Comparison of ENCODE assay signal across 11 cellular contexts in genomic region chr17:63917206-63917605, GRCh38. TPM values are rescaled to one million over a fixed set of nuclear protein-coding genes. Genes with fewer than 3 reads are reported as not detected.
DNase-seq lines count a peak whose midpoint lies in the region; ATAC-seq and TF ChIP-seq lines count a peak whose summit lies in the region.
"Not testable (repeated sequence)": the region's sequence is repeated elsewhere in the genome, so short reads cannot be mapped to it uniquely, and the experiment has no call there.
"Had no signal": no experiment of that assay in that cellular context is flagged by ENCODE, and none has a peak within 500 bp of the region (broad histone marks: within the 10 kb centered on the region; RNA-seq: fewer than 3 reads in every experiment).

No MANE protein-coding gene starts in this region.

- DNase-seq in H7, result peak; percentile 1
- DNase-seq in activated effector memory CD4-positive, alpha-beta T cell treated with anti-CD3 and anti-CD28 coated beads, Interleukin-2, amount 50 U/mL, for 16 hours, result peak; percentile 10
- peak; percentile 35 for DNase-seq in cardiac septum (ENCODE audit: low spot score)
- DNase-seq in neural progenitor cell (ENCODE audit: low spot score), result not testable (repeated sequence)

- H3K36me3 Mint-ChIP-seq in neural progenitor cell; stimulated activated memory B cell treated with anti-CD40 and anti-IgM and Interleukin-4, amounts not matched to agents 10 μg/mL and 1 μg/mL and 100 μg/mL, for 72 hours: not testable (repeated sequence)

- H3K36me3 ChIP-seq in H7 (replicated peaks; ENCODE audit: control insufficient read depth, insufficient read depth, low read length); neural progenitor cell: not testable (repeated sequence)

- intact Hi-C loops in cardiac septum (cut with DNase I), result loop anchor here (5.0 kb wide), 1 partner anchor 215 kb away; the partner anchor contains the start of gene ERN1

- H3K4me3 ChIP-seq in H7 (ENCODE audit: insufficient read depth, low read depth, low read length); neural progenitor cell: not testable (repeated sequence)

- TF ChIP-seq CTCF in neural progenitor cell (IDR thresholded peaks at IDR 0.05), result not testable (repeated sequence)

- H3K9me3 ChIP-seq in neural progenitor cell (ENCODE audit: low read depth), result not testable (repeated sequence)

- not testable (repeated sequence) for H3K9ac ChIP-seq in neural progenitor cell

- H3K27me3 ChIP-seq in H7 (ENCODE audit: control insufficient read depth, insufficient read depth, low read length); neural progenitor cell: not testable (repeated sequence)

- H2AFZ ChIP-seq in neural progenitor cell (replicated peaks), result peak overlapping the region; percentile 85

- not testable (repeated sequence) for H3K9me3 Mint-ChIP-seq in neural progenitor cell; stimulated activated memory B cell treated with anti-CD40 and anti-IgM and Interleukin-4, amounts not matched to agents 10 μg/mL and 1 μg/mL and 100 μg/mL, for 72 hours

- not testable (repeated sequence) for H3F3A ChIP-seq in neural progenitor cell (ENCODE audit: low read depth)

- H3K4me2 ChIP-seq in neural progenitor cell, result not testable (repeated sequence)

- ATAC-seq in stimulated activated memory B cell treated with anti-CD40 and anti-IgM and Interleukin-4, amounts not matched to agents 10 μg/mL and 1 μg/mL and 100 μg/mL, for 72 hours, result not testable (repeated sequence)

- not testable (repeated sequence) for H3K4me1 Mint-ChIP-seq in neural progenitor cell
- H3K4me1 Mint-ChIP-seq in stimulated activated memory B cell treated with anti-CD40 and anti-IgM and Interleukin-4, amounts not matched to agents 10 μg/mL and 1 μg/mL and 100 μg/mL, for 72 hours, result peaks cover 68% of the 10 kb centered on the region

- H3K27ac ChIP-seq in neural progenitor cell, result not testable (repeated sequence)

- not testable (repeated sequence) for H3K4me1 ChIP-seq in neural progenitor cell

- H4K20me1 ChIP-seq in neural progenitor cell (ENCODE audit: low read depth), result not testable (repeated sequence)

- H3K4me3 Mint-ChIP-seq in neural progenitor cell; stimulated activated memory B cell treated with anti-CD40 and anti-IgM and Interleukin-4, amounts not matched to agents 10 μg/mL and 1 μg/mL and 100 μg/mL, for 72 hours: not testable (repeated sequence)

- H3K79me2 ChIP-seq in neural progenitor cell (ENCODE audit: low read depth), result not testable (repeated sequence)

- peaks cover 12% of the 10 kb centered on the region for H3K27me3 Mint-ChIP-seq in neural progenitor cell (ENCODE audit: insufficient read depth, low read depth)
- not testable (repeated sequence) for H3K27me3 Mint-ChIP-seq in stimulated activated memory B cell treated with anti-CD40 and anti-IgM and Interleukin-4, amounts not matched to agents 10 μg/mL and 1 μg/mL and 100 μg/mL, for 72 hours

- not testable (repeated sequence) for H3K27ac Mint-ChIP-seq in neural progenitor cell
- peak overlapping the region; percentile 34 for H3K27ac Mint-ChIP-seq in stimulated activated memory B cell treated with anti-CD40 and anti-IgM and Interleukin-4, amounts not matched to agents 10 μg/mL and 1 μg/mL and 100 μg/mL, for 72 hours

RNA-seq across cellular contexts. Expression of gene GH1, which starts 1.4 kb away (rescaled TPM):
- total RNA-seq in H7 (2014; rRNA removed; shearing (Covaris generic)), result not detected in 2 replicates
- total RNA-seq in cardiac septum (not detected), neural progenitor cell (ENCODE audit: low replicate concordance) (not detected in 2 replicates)
- total RNA-seq: A172; Caco-2; Calu3; CD4-positive, alpha-beta T cell; CD8-positive, alpha-beta T cell had no signal

RNA-seq across cellular contexts. Expression of gene CSHL1, which starts 6.1 kb away (rescaled TPM):
- not detected in 2 replicates for total RNA-seq in H7 (2014; rRNA removed; shearing (Covaris generic))
- total RNA-seq in cardiac septum (not detected), neural progenitor cell (ENCODE audit: low replicate concordance) (not detected in 2 replicates)
- total RNA-seq: A172; B cell; Caco-2; Calu3; CD4-positive, alpha-beta T cell; CD8-positive, alpha-beta T cell had no signal

RNA-seq across cellular contexts. Expression of gene CD79B, which starts 14.9 kb away (rescaled TPM):
- total RNA-seq in H7 (2014; rRNA removed; shearing (Covaris generic)), result 2.4 and 2.6 TPM in 2 replicates
- total RNA-seq in cardiac septum (2.7 TPM), neural progenitor cell (ENCODE audit: low replicate concordance) (1.6 TPM in 1 of 2 replicates, not detected in the other)
- total RNA-seq: Caco-2, Calu3 had no signal

RNA-seq across cellular contexts. Expression of gene CSH1, which starts 20.8 kb away (rescaled TPM):
- 0.30 TPM in 1 of 2 replicates, not detected in the other for total RNA-seq in H7 (2014; rRNA removed; shearing (Covaris generic))
- not detected for total RNA-seq in cardiac septum
- total RNA-seq in neural progenitor cell (ENCODE audit: low replicate concordance), result not detected in 2 replicates
- total RNA-seq: A172; B cell; Caco-2; Calu3; CD4-positive, alpha-beta T cell; CD8-positive, alpha-beta T cell had no signal

RNA-seq across cellular contexts. Expression of gene GH2, which starts 35.5 kb away (rescaled TPM):
- total RNA-seq in H7 (2014; rRNA removed; shearing (Covaris generic)), result not detected in 2 replicates
- not detected for total RNA-seq in cardiac septum
- not detected in 2 replicates for total RNA-seq in neural progenitor cell (ENCODE audit: low replicate concordance)
- total RNA-seq: A172; B cell; Caco-2; Calu3; CD4-positive, alpha-beta T cell; CD8-positive, alpha-beta T cell had no signal
